Comparison of ENCODE assay signal across 8 cellular contexts in the genomic region with DNA sequence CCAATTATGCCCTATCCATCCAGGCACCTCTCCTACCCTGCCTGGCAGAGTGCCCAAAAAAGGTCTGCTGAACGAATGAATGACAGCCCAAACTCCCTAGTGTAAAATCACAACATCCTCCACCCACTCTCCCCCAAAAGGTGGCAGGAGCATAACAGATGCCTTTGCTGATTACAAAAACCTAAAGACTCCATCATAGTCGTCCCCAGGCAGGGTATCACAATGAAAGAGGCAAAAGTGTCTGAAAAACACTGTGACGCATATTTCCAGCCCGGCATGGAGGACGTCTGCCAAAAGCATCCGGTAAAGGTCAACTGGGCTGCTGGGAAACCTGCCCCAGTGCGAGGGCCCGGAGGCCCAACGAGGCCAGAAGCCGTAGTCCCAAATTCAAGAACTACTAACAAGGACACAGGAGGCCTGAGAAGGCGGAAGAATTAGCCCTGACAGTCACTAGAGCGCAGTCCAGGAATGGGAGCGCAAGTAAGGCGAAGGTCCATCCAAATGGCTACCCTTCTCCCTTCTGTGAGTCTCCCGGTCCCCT. TPM values are rescaled to one million over a fixed set of nuclear protein-coding genes. Genes with fewer than 3 reads are reported as not detected.
DNase-seq lines count a peak whose midpoint lies in the region; ATAC-seq and TF ChIP-seq lines count a peak whose summit lies in the region.

No MANE protein-coding gene starts in this region.

- peak overlapping the region; percentile 92 for H3K27ac Mint-ChIP-seq in progenitor cell of endocrine pancreas

- H3F3A ChIP-seq in MM.1S (ENCODE audit: insufficient read depth, low read length): no peaks in the 10 kb centered on the region

- H4K20me1 ChIP-seq in MM.1S (ENCODE audit: insufficient read depth, low read length): no peaks in the 10 kb centered on the region

- peak overlapping the region; percentile 91 for H3K4me2 ChIP-seq in MM.1S (ENCODE audit: low read depth, low read length)

- H2AFZ ChIP-seq in MM.1S (ENCODE audit: low read length): peak overlapping the region; percentile 62; the same call in 1 of the 2 replicates

- H3K4me1 ChIP-seq in MM.1S (ENCODE audit: low read length): peaks cover 18% of the 10 kb centered on the region

- peak overlapping the region; percentile 95 for H3K4me3 Mint-ChIP-seq in progenitor cell of endocrine pancreas (ENCODE audit: low read depth)

- H3K9me3 Mint-ChIP-seq in progenitor cell of endocrine pancreas (ENCODE audit: low read depth): no peaks in the 10 kb centered on the region

- no peak for ATAC-seq in GM18505 (IDR thresholded peaks at IDR 0.05; ENCODE audit: unreplicated experiment)

- peaks cover 43% of the 10 kb centered on the region for H3K79me2 ChIP-seq in MM.1S (ENCODE audit: low read length)

- H3K9me3 ChIP-seq in MM.1S (replicated peaks; ENCODE audit: insufficient read depth, low read length): no peaks in the 10 kb centered on the region

- H3K27ac ChIP-seq in MM.1S (ENCODE audit: low read length): peak overlapping the region; percentile 27; the same call in 1 of the 2 replicates

- H3K27me3 ChIP-seq in MM.1S (replicated peaks; ENCODE audit: insufficient read depth, low read length): peaks cover 11% of the 10 kb centered on the region

- H3K36me3 Mint-ChIP-seq in progenitor cell of endocrine pancreas (ENCODE audit: insufficient read depth): peaks cover 2% of the 10 kb centered on the region

- peak overlapping the region; percentile 92 for H3K4me3 ChIP-seq in MM.1S (ENCODE audit: low read length)

- peak; percentile 25 for DNase-seq in NCI-H2227 (lab: John Stamatoyannopoulos, UW; ENCODE audit: unreplicated experiment)
- DNase-seq in NCI-H2227 treated with DMSO at 0.1 percent for 48 hours (lab: John Stamatoyannopoulos, UW): no peak
- DNase-seq in MM.1S: peak; percentile 14
- DNase-seq in activated effector memory CD4-positive, alpha-beta T cell treated with Interleukin-2 at 50 U/mL for 16 hours: peak; percentile 19
- peak; percentile 13 for DNase-seq in glomerular visceral epithelial cell (ENCODE audit: extremely low spot score)
- DNase-seq in progenitor cell of endocrine pancreas (ENCODE audit: low spot score, unreplicated experiment): no peak
- DNase-seq in OCI-M1 (lab: John Stamatoyannopoulos, UW): no peak

- H3K4me1 Mint-ChIP-seq in progenitor cell of endocrine pancreas (ENCODE audit: low read depth): peaks cover 16% of the 10 kb centered on the region

- H3K9me2 ChIP-seq in MM.1S (replicated peaks; ENCODE audit: insufficient read depth, low read length): no peaks in the 10 kb centered on the region

- no peak for TF ChIP-seq POLR2A in GM18505 (IDR thresholded peaks at IDR 0.05; ENCODE audit: borderline replicate concordance, extremely low read depth, insufficient read depth, insufficient read length)

- H3K27me3 Mint-ChIP-seq in progenitor cell of endocrine pancreas: peaks cover 26% of the 10 kb centered on the region

- H3K9ac ChIP-seq in MM.1S (ENCODE audit: low read length): peak overlapping the region; percentile 91

- TF ChIP-seq CTCF in MM.1S (IDR thresholded peaks at IDR 0.05; ENCODE audit: low read length) (no peak), progenitor cell of endocrine pancreas (IDR thresholded peaks at IDR 0.05; ENCODE audit: unreplicated experiment) (no peak)

- H3K36me3 ChIP-seq in MM.1S (replicated peaks; ENCODE audit: insufficient read depth, low read length): peaks cover 5% of the 10 kb centered on the region; the same call in 1 of the 2 replicates

RNA-seq across cellular contexts. Expression of a gene that starts 0.6 kb away (rescaled TPM):
- 35.7 and 39.5 TPM in 2 replicates for total RNA-seq in progenitor cell of endocrine pancreas

Comparison
In these comparisons a context has a peak if more than half of its experiments do, and no peak if none do; other contexts are left out.
1. DNase-seq: peak in NCI-H2227 (single experiment), MM.1S (single experiment), activated effector memory CD4-positive, alpha-beta T cell treated with Interleukin-2 at 50 U/mL for 16 hours (single experiment) and glomerular visceral epithelial cell (single experiment); none in NCI-H2227 treated with DMSO at 0.1 percent for 48 hours (single experiment), progenitor cell of endocrine pancreas (single experiment) and OCI-M1 (single experiment).